ENCODE assay signal across 8 cellular contexts in genomic region chr15:71752604-71753289, GRCh38. TPM values are rescaled to one million over a fixed set of nuclear protein-coding genes. Genes with fewer than 3 reads are reported as not detected.
DNase-seq lines count a peak whose midpoint lies in the region; ATAC-seq and TF ChIP-seq lines count a peak whose summit lies in the region.

No MANE protein-coding gene starts in this region.

- H3K9me3 ChIP-seq in cardiac muscle cell (ENCODE audit: low read depth), result no peaks in the 10 kb centered on the region
- no peaks in the 10 kb centered on the region for H3K9me3 ChIP-seq in mucosa of descending colon

- H3K27ac ChIP-seq in cardiac muscle cell, result no peak overlapping the region

- peak overlapping the region; percentile 33 for H3K4me3 Mint-ChIP-seq in MCF 10A (ENCODE audit: unreplicated experiment)
- no peak overlapping the region for H3K4me3 Mint-ChIP-seq in mesothelial cell of epicardium

- H3K4me1 ChIP-seq in cardiac muscle cell (ENCODE audit: low read depth) (peaks cover 10% of the 10 kb centered on the region), mucosa of descending colon (ENCODE audit: low read depth) (peaks cover 45% of the 10 kb centered on the region)

- no peaks in the 10 kb centered on the region for H3K27me3 Mint-ChIP-seq in MCF 10A (ENCODE audit: insufficient read depth, unreplicated experiment)
- H3K27me3 Mint-ChIP-seq in mesothelial cell of epicardium (ENCODE audit: low read depth), result no peaks in the 10 kb centered on the region

- POLR2A ChIA-PET in MCF 10A (lab: Yijun Ruan, JAX), result interaction anchor here (0.8 to 2.0 kb wide), 8 partner anchors 9 to 458 kb away, joined by 3 to 10 read pairs (median 4); no protein-coding TSS in a partner anchor

- DNase-seq in cardiac muscle cell (ENCODE audit: low read depth in 1 of 2, low spot score in 1 of 2), result peak; percentile 58 to 92
- no peak for DNase-seq in left ventricle myocardium superior
- DNase-seq in NCI-H1105 treated with DMSO at 0.1 percent for 48 hours (lab: John Stamatoyannopoulos, UW), result peak; percentile 64
- peak; percentile 91 for DNase-seq in MCF 10A (ENCODE audit: unreplicated experiment)
- peak in 2 of 3 donors; percentile 65 to 88 for DNase-seq in mucosa of descending colon
- DNase-seq in mesothelial cell of epicardium (ENCODE audit: low spot score in 2 of 2, unreplicated experiment in 2 of 2), result no peak
- DNase-seq in mucosa of gallbladder (ENCODE audit: low spot score), result no peak

- H3K4me3 ChIP-seq in cardiac muscle cell, result no peak overlapping the region
- H3K4me3 ChIP-seq in mucosa of descending colon, result no peak overlapping the region

- ATAC-seq in left ventricle myocardium superior (no peak), mucosa of descending colon (peak; percentile 91), HG03521 (IDR thresholded peaks at IDR 0.05; ENCODE audit: unreplicated experiment) (no peak)

- no peaks in the 10 kb centered on the region for H3K27me3 ChIP-seq in cardiac muscle cell

- H3K27ac Mint-ChIP-seq in MCF 10A (ENCODE audit: low read depth, unreplicated experiment) (peak overlapping the region; percentile 84), mesothelial cell of epicardium (no peak overlapping the region)

- CTCF ChIA-PET in MCF 10A (lab: Yijun Ruan, JAX), result interaction anchor here (0.5 to 4.9 kb wide), 13 partner anchors 9 to 1377 kb away, joined by 3 to 51 read pairs (median 4); no protein-coding TSS in a partner anchor

- H3K36me3 Mint-ChIP-seq in MCF 10A (ENCODE audit: insufficient read depth, unreplicated experiment) (no peaks in the 10 kb centered on the region), mesothelial cell of epicardium (peaks cover 31% of the 10 kb centered on the region)

- no peaks in the 10 kb centered on the region for H3K9me3 Mint-ChIP-seq in MCF 10A (ENCODE audit: unreplicated experiment)
- H3K9me3 Mint-ChIP-seq in mesothelial cell of epicardium, result peaks cover 9% of the 10 kb centered on the region

- H3K4me1 Mint-ChIP-seq in MCF 10A (ENCODE audit: insufficient read depth, unreplicated experiment) (peaks cover 25% of the 10 kb centered on the region), mesothelial cell of epicardium (no peaks in the 10 kb centered on the region)

- intact Hi-C loops in left ventricle myocardium superior (cut with micrococcal nuclease) (no loop called here), MCF 10A (cut with micrococcal nuclease) (loop anchor here (1.0 kb wide), 2 partner anchors 49 to 404 kb away; no protein-coding TSS in a partner anchor), mucosa of descending colon (cut with DNase I, micrococcal nuclease) (loop anchor here in 1 of 2 donors (10.0 kb wide), 1 partner anchor 52 kb away; no protein-coding TSS in a partner anchor)

- TF ChIP-seq CTCF in cardiac muscle cell (IDR thresholded peaks at IDR 0.05; ENCODE audit: low read depth, low read length) (peak; percentile 68), MCF 10A (IDR thresholded peaks at IDR 0.05; ENCODE audit: unreplicated experiment) (peak; percentile 28), mucosa of descending colon (IDR thresholded peaks at IDR 0.05) (no peak), mesothelial cell of epicardium (IDR thresholded peaks at IDR 0.05; ENCODE audit: unreplicated experiment) (no peak)

- BruUV-seq in MCF 10A (replicated peaks; lab: Mats Ljungman, UMichigan), result TSS peak; percentile 40

- H3K36me3 ChIP-seq in cardiac muscle cell, result no peaks in the 10 kb centered on the region
- no peaks in the 10 kb centered on the region for H3K36me3 ChIP-seq in mucosa of descending colon (ENCODE audit: low read depth)

RNA-seq across cellular contexts. Expression of gene NR2E3, which starts 57.6 kb away (rescaled TPM):
- 0.09 TPM in 1 of 2 replicates, not detected in the other for total RNA-seq in cardiac muscle cell
- 0.22 TPM in 1 of 2 replicates, not detected in the other for polyA plus RNA-seq in cardiac muscle cell
- total RNA-seq in left ventricle myocardium superior, result not detected
- total RNA-seq in MCF 10A (2022), result 0.49 and 0.56 TPM in 2 replicates
- 1 to 10 TPM in 1 of 3 donors, under 1 TPM in 2; 0.34 to 1.2 (median 0.60) TPM for total RNA-seq in mucosa of descending colon
- 1.1 to 2.0 TPM (median 1.2 TPM) in 3 replicates for total RNA-seq in mesothelial cell of epicardium
- total RNA-seq in mucosa of gallbladder, result 3.0 TPM

Comparison
In these comparisons a context has a peak if more than half of its experiments do, and no peak if none do; other contexts are left out.
1. DNase-seq: peak in cardiac muscle cell (2 of 2), NCI-H1105 treated with DMSO at 0.1 percent for 48 hours (single experiment), MCF 10A (single experiment) and mucosa of descending colon (2 of 3); none in left ventricle myocardium superior (single experiment), mesothelial cell of epicardium (0 of 2) and mucosa of gallbladder (single experiment).
2. CTCF ChIP-seq: peak in cardiac muscle cell (single experiment) and MCF 10A (single experiment); none in mucosa of descending colon (single experiment) and mesothelial cell of epicardium (single experiment).